In genomic region chr7:132614428-132615076, GRCh38 we compare ENCODE assay signal across 8 cellular contexts. TPM values are rescaled to one million over a fixed set of nuclear protein-coding genes. Genes with fewer than 3 reads are reported as not detected.
DNase-seq lines count a peak whose midpoint lies in the region; ATAC-seq and TF ChIP-seq lines count a peak whose summit lies in the region.

No MANE protein-coding gene starts in this region.

- no peaks in the 10 kb centered on the region for H3K9me3 ChIP-seq in colonic mucosa

- no peaks in the 10 kb centered on the region for H3K27me3 ChIP-seq in colonic mucosa

- H3K4me3 ChIP-seq in HFF-Myc (replicated peaks; ENCODE audit: low read depth, low read length) (no peak overlapping the region), colonic mucosa (no peak overlapping the region), urinary bladder (ENCODE audit: low read depth, low read length) (peak overlapping the region; percentile 11)

- TF ChIP-seq CTCF in HFF-Myc (IDR thresholded peaks at IDR 0.05; ENCODE audit: low read depth, low read length, missing control alignments): peak; percentile 20
- no peak for TF ChIP-seq CTCF in colonic mucosa (IDR thresholded peaks at IDR 0.05)

- H3K27ac ChIP-seq in colonic mucosa: no peak overlapping the region
- no peak overlapping the region for H3K27ac ChIP-seq in urinary bladder (ENCODE audit: low read depth)

- intact Hi-C loops in colonic mucosa (cut with DNase I): no loop called here

- WGBS in urinary bladder: 25% methylated on average over 19 of the region's 19 CpGs

- H3K4me1 ChIP-seq in colonic mucosa (no peaks in the 10 kb centered on the region), urinary bladder (ENCODE audit: insufficient read depth) (no peaks in the 10 kb centered on the region)

- ATAC-seq in HG03565 (IDR thresholded peaks at IDR 0.05; ENCODE audit: unreplicated experiment) (no peak), GM18870 (IDR thresholded peaks at IDR 0.05; ENCODE audit: unreplicated experiment) (no peak)

- H3K9ac ChIP-seq in colonic mucosa (ENCODE audit: low read depth in 2 of 2, low read length in 2 of 2): no peak overlapping the region

- no peaks in the 10 kb centered on the region for H3K36me3 ChIP-seq in colonic mucosa
- H3K36me3 ChIP-seq in urinary bladder (ENCODE audit: insufficient read depth): no peaks in the 10 kb centered on the region

- DNase-seq in AG08395 (ENCODE audit: low spot score) (peak; percentile 56), HFF-Myc (ENCODE audit: extremely low read depth, low read depth) (no peak), colonic mucosa (peak; percentile 31), medulla oblongata (ENCODE audit: extremely low spot score) (peak; percentile 43), HPDE6-E6E7 (ENCODE audit: extremely low spot score) (no peak)

RNA-seq across cellular contexts. Expression of gene PLXNA4, which starts 38.3 kb away (rescaled TPM):
- under 1 TPM; 0.15 to 0.77 TPM for total RNA-seq in colonic mucosa
- total RNA-seq in urinary bladder: 6.5 TPM
- 1.6 TPM for polyA plus RNA-seq in urinary bladder

Comparison
In these comparisons a context has a peak if more than half of its experiments do, and no peak if none do; other contexts are left out.
1. DNase-seq: peak in AG08395 (single experiment), colonic mucosa (single experiment) and medulla oblongata (single experiment); none in HFF-Myc (single experiment) and HPDE6-E6E7 (single experiment).